9 cellular contexts compared by ENCODE assay signal in genomic region chr6:87699576-87699975, GRCh38. TPM values are rescaled to one million over a fixed set of nuclear protein-coding genes. Genes with fewer than 3 reads are reported as not detected.
DNase-seq lines count a peak whose midpoint lies in the region; ATAC-seq and TF ChIP-seq lines count a peak whose summit lies in the region.
"Had no signal": no experiment of that assay in that cellular context is flagged by ENCODE, and none has a peak within 500 bp of the region (broad histone marks: within the 10 kb centered on the region; RNA-seq: fewer than 3 reads in every experiment).

No MANE protein-coding gene starts in this region.

- H3K9me3 ChIP-seq in BLaER1: no peaks in the 10 kb centered on the region
- no peaks in the 10 kb centered on the region for H3K9me3 ChIP-seq in Loucy (ENCODE audit: insufficient read depth, low read depth, low read length)

- H3K36me3 Mint-ChIP-seq in nephron progenitor cell (ENCODE audit: low read depth): peaks cover 9% of the 10 kb centered on the region

- H4K20me1 ChIP-seq in BLaER1 (peaks cover 68% of the 10 kb centered on the region), Loucy (ENCODE audit: insufficient read depth, low read length, poor library complexity, severe bottlenecking) (peaks cover 64% of the 10 kb centered on the region)

- H2AFZ ChIP-seq in Loucy (ENCODE audit: low read length): no peak overlapping the region

- no peaks in the 10 kb centered on the region for H3K9me3 Mint-ChIP-seq in nephron progenitor cell

- H3K4me3 ChIP-seq in BLaER1 (peak overlapping the region; percentile 84), Loucy (ENCODE audit: low read length, poor library complexity, severe bottlenecking) (peak overlapping the region; percentile 99), dorsolateral prefrontal cortex (peak overlapping the region; percentile 61 to 98 (median 93))

- no peaks in the 10 kb centered on the region for H3F3A ChIP-seq in Loucy (ENCODE audit: low read depth)

- H3K9ac ChIP-seq in BLaER1 (peak overlapping the region; percentile 38; the same call in 1 of the 2 replicates), Loucy (ENCODE audit: low read depth, low read length, poor library complexity, severe bottlenecking) (peak overlapping the region; percentile 98)

- H3K36me3 ChIP-seq in BLaER1 (no peaks in the 10 kb centered on the region), Loucy (ENCODE audit: insufficient read depth, low read length) (no peaks in the 10 kb centered on the region; the same call in 1 of the 2 replicates)

- peaks cover 74% of the 10 kb centered on the region for H3K79me2 ChIP-seq in Loucy (ENCODE audit: insufficient read depth, low read length)

- intact Hi-C loops in dorsolateral prefrontal cortex (cut with DNase I): loop anchor here in 1 of 2 donors (10.0 kb wide), 2 partner anchors 105 to 225 kb away; partner anchors contain the start of genes ORC3 and SLC35A1

- H3K4me2 ChIP-seq in BLaER1 (peak overlapping the region; percentile 71), Loucy (ENCODE audit: low read depth, low read length, poor library complexity, severe bottlenecking) (peak overlapping the region; percentile 94)

- no peak for ATAC-seq in HG02642 (IDR thresholded peaks at IDR 0.05; ENCODE audit: poor library complexity, unreplicated experiment)
- no peak for ATAC-seq in HG03521 (IDR thresholded peaks at IDR 0.05; ENCODE audit: unreplicated experiment)

- peaks cover 3% of the 10 kb centered on the region for H3K27me3 Mint-ChIP-seq in nephron progenitor cell (ENCODE audit: low read depth, poor library complexity)

- peaks cover 44% of the 10 kb centered on the region for H3K4me1 Mint-ChIP-seq in nephron progenitor cell

- no peak for DNase-seq in dorsolateral prefrontal cortex
- DNase-seq in nephron progenitor cell: no peak
- DNase-seq in HuH-7.5 (ENCODE audit: low spot score): no peak
- DNase-seq in NOMO-1 (lab: John Stamatoyannopoulos, UW; ENCODE audit: unreplicated experiment in 2 of 2): no peak
- DNase-seq: NCI-H1417 treated with DMSO at 0.1 percent for 48 hours had no signal

- 0 out of 2 replicates have a peak overlapping the region, but pooled peaks have one; percentile 92 for H3K27ac ChIP-seq in BLaER1
- peak overlapping the region in 24 of 59 donors; percentile 11 to 100 (median 98) for H3K27ac ChIP-seq in dorsolateral prefrontal cortex

- H3K4me1 ChIP-seq in BLaER1 (peaks cover 9% of the 10 kb centered on the region; the same call in 1 of the 2 replicates), Loucy (ENCODE audit: insufficient read depth, low read length, poor library complexity, severe bottlenecking) (peaks cover 38% of the 10 kb centered on the region)

- H3K4me3 Mint-ChIP-seq in nephron progenitor cell: peak overlapping the region; percentile 96

- no peaks in the 10 kb centered on the region for H3K27me3 ChIP-seq in BLaER1
- peaks cover 12% of the 10 kb centered on the region for H3K27me3 ChIP-seq in Loucy (ENCODE audit: insufficient read depth, low read length, poor library complexity, severe bottlenecking)
- H3K27me3 ChIP-seq in dorsolateral prefrontal cortex: no peaks in the 10 kb centered on the region

- no peak for TF ChIP-seq CTCF in Loucy (conservative IDR thresholded peaks at IDR 0.05; ENCODE audit: low read length)
- TF ChIP-seq CTCF in dorsolateral prefrontal cortex (IDR thresholded peaks at IDR 0.05 in 54 of 56, conservative IDR thresholded peaks at IDR 0.05 in 2 of 56; ENCODE audit: low read depth in 1 of 56, partially characterized antibody in 56 of 56): no peak
- no peak for TF ChIP-seq CTCF in nephron progenitor cell (IDR thresholded peaks at IDR 0.05)

- H3K27ac Mint-ChIP-seq in nephron progenitor cell: no peak overlapping the region

- H3K9me2 ChIP-seq in Loucy (replicated peaks; ENCODE audit: low read depth, low read length): no peaks in the 10 kb centered on the region

RNA-seq across cellular contexts. Expression of gene AKIRIN2, which starts 2.5 kb away (rescaled TPM):
- total RNA-seq in dorsolateral prefrontal cortex: 10 to 100 TPM; 38.8 to 78.6 (median 58.0) TPM
